Comparison of ENCODE assay signal across 17 cellular contexts in genomic region chr4:78661086-78661690, GRCh38.
DNase-seq lines count a peak whose midpoint lies in the region; ATAC-seq and TF ChIP-seq lines count a peak whose summit lies in the region.
"Had no signal": no experiment of that assay in that cellular context is flagged by ENCODE, and none has a peak within 500 bp of the region (broad histone marks: within the 10 kb centered on the region; RNA-seq: fewer than 3 reads in every experiment).

No MANE protein-coding gene starts in this region.

- H3K4me3 Mint-ChIP-seq in Caco-2 (ENCODE audit: unreplicated experiment): no peak overlapping the region
- H3K4me3 Mint-ChIP-seq: activated CD4-positive, alpha-beta memory T cell treated with anti-CD3 and anti-CD28 coated beads, Interleukin-2, amount 10 ng/mL, durations not matched to agents 7 days and 5 days had no signal

- H3K27me3 Mint-ChIP-seq in Caco-2 (ENCODE audit: insufficient read depth, unreplicated experiment): no peaks in the 10 kb centered on the region

- no peaks in the 10 kb centered on the region for H3K4me1 Mint-ChIP-seq in Caco-2 (ENCODE audit: low read depth, unreplicated experiment)

- peaks cover 5% of the 10 kb centered on the region; the same call in 1 of the 2 replicates for H3K4me1 ChIP-seq in Caco-2
- H3K4me1 ChIP-seq in left lung: peaks cover 18 to 77% of the 10 kb centered on the region in 2 donors
- H3K4me1 ChIP-seq in gastrocnemius medialis: peaks cover 4 to 5% of the 10 kb centered on the region in 2 donors
- H3K4me1 ChIP-seq: BE2C had no signal

- H3K4me3 ChIP-seq in Caco-2 (ENCODE audit: low read depth, low read length) (no peak overlapping the region), left lung (no peak overlapping the region), gastrocnemius medialis (no peak overlapping the region)
- H3K4me3 ChIP-seq: GM12878, pancreas had no signal

- no peaks in the 10 kb centered on the region for H3K9me3 ChIP-seq in Caco-2
- no peaks in the 10 kb centered on the region for H3K9me3 ChIP-seq in left lung
- no peaks in the 10 kb centered on the region for H3K9me3 ChIP-seq in gastrocnemius medialis
- H3K9me3 ChIP-seq: BE2C, pancreas had no signal

- peak overlapping the region; percentile 33 for H3K27ac Mint-ChIP-seq in Caco-2 (ENCODE audit: unreplicated experiment)
- H3K27ac Mint-ChIP-seq: activated CD4-positive, alpha-beta memory T cell treated with anti-CD3 and anti-CD28 coated beads, Interleukin-2, amount 10 ng/mL, durations not matched to agents 7 days and 5 days had no signal

- no TSS peak for BruUV-seq in Caco-2 (replicated peaks; lab: Mats Ljungman, UMichigan)

- intact Hi-C loops in Caco-2 (cut with micrococcal nuclease; ENCODE audit: unreplicated experiment) (no loop called here), left lung (cut with DNase I) (no loop called here), gastrocnemius medialis (cut with DNase I; ENCODE audit: low total_unique reads) (no loop called here)

- H3K27me3 ChIP-seq in Caco-2 (replicated peaks; ENCODE audit: control insufficient read depth, insufficient read depth, low read length): no peaks in the 10 kb centered on the region
- H3K27me3 ChIP-seq in left lung: no peaks in the 10 kb centered on the region
- no peaks in the 10 kb centered on the region for H3K27me3 ChIP-seq in gastrocnemius medialis
- H3K27me3 ChIP-seq: BE2C, pancreas had no signal

- no peak for ATAC-seq in left lung
- no peak for ATAC-seq in gastrocnemius medialis
- no peak for ATAC-seq in GM18517 (IDR thresholded peaks at IDR 0.05; ENCODE audit: unreplicated experiment)
- no peak for ATAC-seq in GM19035 (IDR thresholded peaks at IDR 0.05; ENCODE audit: unreplicated experiment)

- DNase-seq in Caco-2 (no peak), left lung (no peak), gastrocnemius medialis (no peak), GM19238 (ENCODE audit: insufficient read length, low spot score) (no peak), NOMO-1 treated with DMSO at 0.1 percent for 48 hours (lab: John Stamatoyannopoulos, UW; ENCODE audit: unreplicated experiment) (no peak)
- DNase-seq: activated CD4-positive, alpha-beta memory T cell treated with anti-CD3 and anti-CD28 coated beads, Interleukin-2, amount 10 ng/mL, durations not matched to agents 7 days and 5 days; activated effector memory CD4-positive, alpha-beta T cell treated with Interleukin-2 at 50 U/mL for 16 hours; BE2C; DMS79 treated with DMSO at 0.1 percent for 48 hours; NCI-H1694 treated with DMSO at 0.1 percent for 48 hours; NCI-H524 treated with DMSO at 0.1 percent for 48 hours; pancreas had no signal

- in situ Hi-C loops in gastrocnemius medialis (cut with MboI; ENCODE audit: low sequenced_read_pairs in 4 of 4): no loop called here

- CTCF ChIA-PET in Caco-2 (lab: Charles Lee): interaction anchor here (0.7 kb wide), 1 partner anchor 113 kb away, joined by 5 read pairs; no protein-coding TSS in a partner anchor

- H3K36me3 ChIP-seq in Caco-2 (ENCODE audit: control insufficient read depth, insufficient read depth, low read length): no peaks in the 10 kb centered on the region
- H3K36me3 ChIP-seq in left lung: no peaks in the 10 kb centered on the region
- no peaks in the 10 kb centered on the region for H3K36me3 ChIP-seq in gastrocnemius medialis
- H3K36me3 ChIP-seq: BE2C, pancreas had no signal

- no peak for TF ChIP-seq POLR2A in gastrocnemius medialis (IDR thresholded peaks at IDR 0.05)

- POLR2A ChIA-PET in Caco-2 (lab: Charles Lee): interaction anchor here (0.8 to 1.1 kb wide), 2 partner anchors 110 to 201 kb away, joined by 3 to 5 read pairs; partner anchors contain the start of gene ANXA3

- peak overlapping the region; percentile 36; the same call in 1 of the 2 replicates for H3K27ac ChIP-seq in VCaP
- peak overlapping the region; percentile 67 to 85 for H3K27ac ChIP-seq in left lung
- H3K27ac ChIP-seq in gastrocnemius medialis: peak overlapping the region in 3 of 4 donors; percentile 10 to 36 (median 18)

- no peaks in the 10 kb centered on the region for H3K36me3 Mint-ChIP-seq in Caco-2 (ENCODE audit: insufficient read depth, unreplicated experiment)
- H3K36me3 Mint-ChIP-seq: brain had no signal

- H3K9me3 Mint-ChIP-seq in Caco-2 (ENCODE audit: unreplicated experiment): no peaks in the 10 kb centered on the region
- H3K9me3 Mint-ChIP-seq: activated CD4-positive, alpha-beta memory T cell treated with anti-CD3 and anti-CD28 coated beads, Interleukin-2, amount 10 ng/mL, durations not matched to agents 7 days and 5 days; brain had no signal

- TF ChIP-seq CTCF in Caco-2 (IDR thresholded peaks at IDR 0.05; ENCODE audit: insufficient read depth in 1 of 2, low read depth in 1 of 2, low read length in 1 of 2, severe bottlenecking in 1 of 2, unreplicated experiment in 1 of 2) (no peak), VCaP (conservative IDR thresholded peaks at IDR 0.05) (no peak), left lung (IDR thresholded peaks at IDR 0.05) (no peak), gastrocnemius medialis (IDR thresholded peaks at IDR 0.05 in 4 of 5, conservative IDR thresholded peaks at IDR 0.05 in 1 of 5) (no peak)

Comparison
In these comparisons a context has a peak if more than half of its experiments do, and no peak if none do; other contexts are left out.
1. H3K27ac ChIP-seq: peak in every context shown above with its lines; median percentile 76 in left lung; 36 in VCaP; 18 in gastrocnemius medialis.